ENCODE assay signal across 9 cellular contexts in genomic region chr6:64505312-64505711, GRCh38.
DNase-seq lines count a peak whose midpoint lies in the region; ATAC-seq and TF ChIP-seq lines count a peak whose summit lies in the region.
"Had no signal": no experiment of that assay in that cellular context is flagged by ENCODE, and none has a peak within 500 bp of the region (broad histone marks: within the 10 kb centered on the region; RNA-seq: fewer than 3 reads in every experiment).

No MANE protein-coding gene starts in this region.

- in situ Hi-C loops in astrocyte of the spinal cord (cut with HindIII; ENCODE audit: low sequenced_read_pairs) = no loop called here

- no peaks in the 10 kb centered on the region for H3K27me3 Mint-ChIP-seq in neural crest cell (ENCODE audit: low read depth)

- no peak overlapping the region for H3K27ac Mint-ChIP-seq in neural crest cell (ENCODE audit: unreplicated experiment)
- H3K27ac Mint-ChIP-seq: activated T-helper 1 cell treated with anti-CD3 and anti-CD28 coated beads, Interleukin-12 subunit alpha, Interleukin-12 subunit beta, Interleukin-2, Interleukin-4 antibody, amounts not matched to agents 30 ng/mL and 10 ng/mL and 1 ng/mL, durations not matched to agents 14 hours and 24 hours and 36 hours had no signal

- TF ChIP-seq CTCF in astrocyte of the spinal cord (IDR thresholded peaks at IDR 0.05; ENCODE audit: low read depth, low read length) = peak; percentile 54
- peak; percentile 64 for TF ChIP-seq CTCF in neural crest cell (conservative IDR thresholded peaks at IDR 0.05)

- ATAC-seq in HG03439 (IDR thresholded peaks at IDR 0.05; ENCODE audit: unreplicated experiment) = no peak
- no peak for ATAC-seq in HG03354 (IDR thresholded peaks at IDR 0.05; ENCODE audit: poor library complexity, severe bottlenecking, unreplicated experiment)

- no peak overlapping the region for H3K4me3 Mint-ChIP-seq in neural crest cell
- H3K4me3 Mint-ChIP-seq: activated T-helper 1 cell treated with anti-CD3 and anti-CD28 coated beads, Interleukin-12 subunit alpha, Interleukin-12 subunit beta, Interleukin-2, Interleukin-4 antibody, amounts not matched to agents 30 ng/mL and 10 ng/mL and 1 ng/mL, durations not matched to agents 14 hours and 24 hours and 36 hours had no signal

- no peaks in the 10 kb centered on the region for H3K36me3 Mint-ChIP-seq in neural crest cell (ENCODE audit: low read depth)

- DNase-seq in NCI-H146 (lab: John Stamatoyannopoulos, UW) = peak; percentile 0
- no peak for DNase-seq in NCI-H146 treated with DMSO at 0.1 percent for 48 hours (lab: John Stamatoyannopoulos, UW; ENCODE audit: unreplicated experiment)
- peak; percentile 53 for DNase-seq in HT-29 (ENCODE audit: low spot score)
- DNase-seq in astrocyte of the spinal cord (ENCODE audit: low read depth, low spot score) = no peak
- peak; percentile 24 for DNase-seq in neural crest cell (ENCODE audit: low read depth, low spot score)
- no peak for DNase-seq in SK-N-DZ (ENCODE audit: low spot score)

- H3K4me1 Mint-ChIP-seq in neural crest cell = no peaks in the 10 kb centered on the region

- H3K4me3 ChIP-seq in astrocyte of the spinal cord (ENCODE audit: low read depth, low read length) = no peak overlapping the region

- no peaks in the 10 kb centered on the region for H3K9me3 Mint-ChIP-seq in neural crest cell

Comparison
In these comparisons a context has a peak if more than half of its experiments do, and no peak if none do; other contexts are left out.
1. DNase-seq: peak in NCI-H146 (single experiment), HT-29 (single experiment) and neural crest cell (single experiment); none in NCI-H146 treated with DMSO at 0.1 percent for 48 hours (single experiment), astrocyte of the spinal cord (single experiment) and SK-N-DZ (single experiment).